In the genomic region with DNA sequence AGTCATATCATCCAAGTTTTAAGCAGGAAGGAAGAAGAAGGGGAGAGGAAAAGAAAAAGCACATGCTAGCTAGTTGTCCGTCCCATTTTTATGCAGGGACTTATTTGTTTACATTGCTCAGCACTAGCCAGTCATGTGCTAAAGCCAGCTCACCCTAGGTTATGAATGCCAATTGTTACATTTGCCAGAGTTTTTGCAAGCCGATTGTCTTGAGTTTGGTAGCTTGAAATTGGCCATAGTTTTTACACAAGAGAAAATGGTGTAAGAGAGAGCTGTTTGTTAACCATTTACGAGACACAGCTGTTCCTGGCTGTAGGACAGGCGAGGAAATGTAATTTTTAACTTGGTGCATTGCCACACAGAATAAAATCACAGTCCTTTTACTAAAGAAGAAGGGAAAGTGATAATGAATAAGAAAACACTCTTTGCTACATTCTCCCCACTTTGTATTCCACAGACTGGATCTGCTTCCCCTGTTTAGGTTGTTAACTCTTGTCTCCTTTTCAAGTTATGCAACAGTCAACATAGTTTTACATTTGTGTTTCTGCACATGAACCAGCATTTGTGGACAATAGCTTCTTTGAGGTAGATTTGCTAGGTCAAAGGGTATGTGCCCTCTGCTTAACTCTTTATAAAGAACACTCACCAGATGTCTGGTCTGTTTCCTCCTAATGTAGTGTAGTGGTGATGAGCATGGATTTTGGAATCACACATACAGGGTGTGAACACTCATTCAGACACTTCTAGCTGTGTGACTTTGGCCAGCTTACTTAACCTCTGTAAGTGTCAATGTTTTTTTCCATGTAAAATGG, we compare ENCODE assay signal across 12 cellular contexts.
DNase-seq lines count a peak whose midpoint lies in the region; ATAC-seq, FAIRE-seq and TF ChIP-seq lines count a peak whose summit lies in the region.
"Had no signal": no experiment of that assay in that cellular context is flagged by ENCODE, and none has a peak within 500 bp of the region (broad histone marks: within the 10 kb centered on the region; RNA-seq: fewer than 3 reads in every experiment).

No MANE protein-coding gene starts in this region.

- H3K27ac Mint-ChIP-seq in WTC11 (peak overlapping the region; percentile 50), glutamatergic neuron (ENCODE audit: unreplicated experiment) (no peak overlapping the region)
- no peak overlapping the region for H3K27ac Mint-ChIP-seq in stimulated activated naive B cell treated with anti-CD40 and anti-IgM and Interleukin-4, amounts not matched to agents 10 μg/mL and 1 μg/mL and 100 μg/mL, for 72 hours
- no peak overlapping the region for H3K27ac Mint-ChIP-seq in activated T-cell treated with anti-CD3 and anti-CD28 coated beads, Interleukin-2, amount 50 U/mL, for 24 hours
- H3K27ac Mint-ChIP-seq: naive thymus-derived CD4-positive, alpha-beta T cell had no signal

- no peaks in the 10 kb centered on the region for H3K36me3 Mint-ChIP-seq in WTC11
- H3K36me3 Mint-ChIP-seq in stimulated activated naive B cell treated with anti-CD40 and anti-IgM and Interleukin-4, amounts not matched to agents 10 μg/mL and 1 μg/mL and 100 μg/mL, for 72 hours: no peaks in the 10 kb centered on the region
- H3K36me3 Mint-ChIP-seq in activated T-cell treated with anti-CD3 and anti-CD28 coated beads, Interleukin-2, amount 50 U/mL, for 24 hours (ENCODE audit: low read depth): no peaks in the 10 kb centered on the region
- no peaks in the 10 kb centered on the region for H3K36me3 Mint-ChIP-seq in glutamatergic neuron (ENCODE audit: unreplicated experiment)
- H3K36me3 Mint-ChIP-seq: naive thymus-derived CD4-positive, alpha-beta T cell had no signal

- peaks cover 34% of the 10 kb centered on the region for H3K4me1 Mint-ChIP-seq in WTC11
- no peaks in the 10 kb centered on the region for H3K4me1 Mint-ChIP-seq in stimulated activated naive B cell treated with anti-CD40 and anti-IgM and Interleukin-4, amounts not matched to agents 10 μg/mL and 1 μg/mL and 100 μg/mL, for 72 hours
- no peaks in the 10 kb centered on the region for H3K4me1 Mint-ChIP-seq in activated T-cell treated with anti-CD3 and anti-CD28 coated beads, Interleukin-2, amount 50 U/mL, for 24 hours (ENCODE audit: low read depth)
- H3K4me1 Mint-ChIP-seq in glutamatergic neuron (ENCODE audit: low read depth, unreplicated experiment): peaks cover 3% of the 10 kb centered on the region
- H3K4me1 Mint-ChIP-seq: naive thymus-derived CD4-positive, alpha-beta T cell had no signal

- peak in 1 of 2 experiments; percentile 64; a peak in 3 of 6 replicates for ATAC-seq in A549
- ATAC-seq in WTC11: no peak; the same call in 1 of the 2 replicates
- ATAC-seq in stimulated activated naive B cell treated with anti-CD40 and anti-IgM and Interleukin-4, amounts not matched to agents 10 μg/mL and 1 μg/mL and 100 μg/mL, for 72 hours (replicated peaks): no peak
- no peak for ATAC-seq in GM21381 (IDR thresholded peaks at IDR 0.05; ENCODE audit: unreplicated experiment)
- ATAC-seq: naive thymus-derived CD4-positive, alpha-beta T cell had no signal

- DNase-seq in A549 (ENCODE audit: low read depth in 1 of 2, low spot score in 1 of 2): no peak
- no peak for DNase-seq in WTC11 (ENCODE audit: low spot score)
- peak; percentile 92 for DNase-seq in foreskin melanocyte
- DNase-seq in stimulated activated naive B cell treated with anti-CD40 and anti-IgM and Interleukin-4, amounts not matched to agents 10 μg/mL and 1 μg/mL and 100 μg/mL, for 72 hours: no peak
- DNase-seq in activated T-cell treated with anti-CD3 and anti-CD28 coated beads, Interleukin-2, amount 50 U/mL, for 24 hours: no peak
- DNase-seq in glutamatergic neuron: no peak
- DNase-seq: naive thymus-derived CD4-positive, alpha-beta T cell; NCI-H187 treated with DMSO at 0.1 percent for 48 hours; SIG-M5 had no signal

- H3K36me3 ChIP-seq in muscle layer of duodenum (ENCODE audit: control insufficient read depth in 1 of 2, insufficient read depth in 2 of 2, low read length in 2 of 2): no peaks in the 10 kb centered on the region

- no peak for TF ChIP-seq EP300 in A549 (IDR thresholded peaks at IDR 0.05)

- no peak overlapping the region for H3K4me3 Mint-ChIP-seq in WTC11
- no peak overlapping the region for H3K4me3 Mint-ChIP-seq in stimulated activated naive B cell treated with anti-CD40 and anti-IgM and Interleukin-4, amounts not matched to agents 10 μg/mL and 1 μg/mL and 100 μg/mL, for 72 hours
- no peak overlapping the region for H3K4me3 Mint-ChIP-seq in activated T-cell treated with anti-CD3 and anti-CD28 coated beads, Interleukin-2, amount 50 U/mL, for 24 hours
- no peak overlapping the region for H3K4me3 Mint-ChIP-seq in glutamatergic neuron (ENCODE audit: unreplicated experiment)
- H3K4me3 Mint-ChIP-seq: naive thymus-derived CD4-positive, alpha-beta T cell had no signal

- H3K27ac ChIP-seq in A549: peak overlapping the region; percentile 17 to 25; a peak in 5 of 6 replicates
- peak overlapping the region; percentile 70 for H3K27ac ChIP-seq in muscle layer of duodenum (ENCODE audit: low read length)

- CTCF ChIA-PET in A549 (lab: Yijun Ruan, JAX) (interaction anchor here (0.6 to 1.3 kb wide), 4 partner anchors 13 to 388 kb away, joined by 3 read pairs; no protein-coding TSS in a partner anchor), WTC11 (lab: Charles Lee) (interaction anchor here (0.6 to 1.7 kb wide), 2 partner anchors 12 to 248 kb away, joined by 3 to 7 read pairs; no protein-coding TSS in a partner anchor)

- H3K9me3 Mint-ChIP-seq in WTC11 (no peaks in the 10 kb centered on the region), glutamatergic neuron (ENCODE audit: unreplicated experiment) (peaks cover 5% of the 10 kb centered on the region)
- no peaks in the 10 kb centered on the region for H3K9me3 Mint-ChIP-seq in stimulated activated naive B cell treated with anti-CD40 and anti-IgM and Interleukin-4, amounts not matched to agents 10 μg/mL and 1 μg/mL and 100 μg/mL, for 72 hours
- H3K9me3 Mint-ChIP-seq in activated T-cell treated with anti-CD3 and anti-CD28 coated beads, Interleukin-2, amount 50 U/mL, for 24 hours: no peaks in the 10 kb centered on the region

- TF ChIP-seq CTCF in A549 (IDR thresholded peaks at IDR 0.05): no peak
- no peak for TF ChIP-seq CTCF in WTC11 (IDR thresholded peaks at IDR 0.05)
- TF ChIP-seq CTCF in glutamatergic neuron (IDR thresholded peaks at IDR 0.05; ENCODE audit: partially characterized antibody, unreplicated experiment): no peak

- peak; percentile 18 for FAIRE-seq in A549 (lab: Jason Lieb, UNC)
- FAIRE-seq: colon had no signal

- H3K4me3 ChIP-seq in A549 (no peak overlapping the region), muscle layer of duodenum (ENCODE audit: low read depth in 1 of 2, low read length in 2 of 2) (peak overlapping the region in 1 of 2 donors; percentile 26)

- POLR2A ChIA-PET in A549 (lab: Yijun Ruan, JAX) (interaction anchor here (1.2 kb wide), 1 partner anchor 387 kb away, joined by 4 read pairs; the partner anchor contains the start of gene ZNF503), WTC11 (lab: Charles Lee) (no interaction called here)

- no peaks in the 10 kb centered on the region for H3K27me3 ChIP-seq in muscle layer of duodenum (ENCODE audit: low read depth, low read length)

- WGBS in A549 (ENCODE audit: missing lambda C conversion rate): 29% methylated on average over 4 of the region's 4 CpGs

- H3K4me1 ChIP-seq in A549 (peaks cover 17% of the 10 kb centered on the region), muscle layer of duodenum (ENCODE audit: control insufficient read depth in 1 of 2, insufficient read depth in 2 of 2, low read length in 2 of 2) (peaks cover 6 to 16% of the 10 kb centered on the region in 2 donors)

- H3K4me2 ChIP-seq in A549: peak overlapping the region; percentile 59

- TF ChIP-seq POLR2A in A549 (IDR thresholded peaks at IDR 0.05; ENCODE audit: low read length): no peak

- H3K27me3 Mint-ChIP-seq in WTC11 (ENCODE audit: low read depth): peaks cover 9% of the 10 kb centered on the region; the same call in 1 of the 2 replicates
- H3K27me3 Mint-ChIP-seq in stimulated activated naive B cell treated with anti-CD40 and anti-IgM and Interleukin-4, amounts not matched to agents 10 μg/mL and 1 μg/mL and 100 μg/mL, for 72 hours: peaks cover 0 to 5% of the 10 kb centered on the region in 2 donors
- peaks cover 14% of the 10 kb centered on the region for H3K27me3 Mint-ChIP-seq in activated T-cell treated with anti-CD3 and anti-CD28 coated beads, Interleukin-2, amount 50 U/mL, for 24 hours
- H3K27me3 Mint-ChIP-seq in glutamatergic neuron (ENCODE audit: unreplicated experiment): no peaks in the 10 kb centered on the region

- no peak for TF ChIP-seq RAD21 in A549 (conservative IDR thresholded peaks at IDR 0.05 in 1 of 2, IDR thresholded peaks at IDR 0.05 in 1 of 2)

- H3K9me3 ChIP-seq in A549 (no peaks in the 10 kb centered on the region), muscle layer of duodenum (ENCODE audit: control insufficient read depth in 1 of 2, low read length in 2 of 2) (no peaks in the 10 kb centered on the region)

TF ChIP-seq in A549, 52 proteins besides CTCF, POLR2A, EP300 and RAD21:
- TF ChIP-seq RFX5 (IDR thresholded peaks at IDR 0.05): no peak
- peak in 1 of 2 experiments; percentile 43; a peak in 1 of 4 replicates for TF ChIP-seq CEBPB (IDR thresholded peaks at IDR 0.05)

TF ChIP-seq in WTC11, 78 proteins besides CTCF, POLR2A, EP300 and RAD21:
- TF ChIP-seq NR2C2 (CRISPR knock-in tag; IDR thresholded peaks at IDR 0.05) (no peak), USF2 (CRISPR knock-in tag; IDR thresholded peaks at IDR 0.05) (peak; percentile 32; the same call in 1 of the 2 replicates), GABPB1 (CRISPR knock-in tag; IDR thresholded peaks at IDR 0.05) (peak; percentile 45)
- TF ChIP-seq, protein P1, sequence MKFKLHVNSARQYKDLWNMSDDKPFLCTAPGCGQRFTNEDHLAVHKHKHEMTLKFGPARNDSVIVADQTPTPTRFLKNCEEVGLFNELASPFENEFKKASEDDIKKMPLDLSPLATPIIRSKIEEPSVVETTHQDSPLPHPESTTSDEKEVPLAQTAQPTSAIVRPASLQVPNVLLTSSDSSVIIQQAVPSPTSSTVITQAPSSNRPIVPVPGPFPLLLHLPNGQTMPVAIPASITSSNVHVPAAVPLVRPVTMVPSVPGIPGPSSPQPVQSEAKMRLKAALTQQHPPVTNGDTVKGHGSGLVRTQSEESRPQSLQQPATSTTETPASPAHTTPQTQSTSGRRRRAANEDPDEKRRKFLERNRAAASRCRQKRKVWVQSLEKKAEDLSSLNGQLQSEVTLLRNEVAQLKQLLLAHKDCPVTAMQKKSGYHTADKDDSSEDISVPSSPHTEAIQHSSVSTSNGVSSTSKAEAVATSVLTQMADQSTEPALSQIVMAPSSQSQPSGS (CRISPR knock-in tag; IDR thresholded peaks at IDR 0.05; ENCODE audit: borderline replicate concordance, low read depth): no peak

Comparison
In these comparisons a context has a peak if more than half of its experiments do, and no peak if none do; other contexts are left out.
1. Of the 8 proteins assayed by ChIP-seq in both WTC11 and A549: peak only in WTC11: USF2; only in A549: none; in both: none; in neither: 7.